Comparison of ENCODE assay signal across 1 cellular context in genomic region chr14:34539407-34540180, GRCh38.
TF ChIP-seq lines count a peak whose summit lies in the region.

EAPP (minus strand) TSS chr14:34539701; CDS start chr14:34539628, 73 bp downstream.

TF ChIP-seq in K562, 482 proteins besides CTCF, POLR2A, EP300 and RAD21 (continued from another document and continues in another):
- TF ChIP-seq ZNF280A (IDR thresholded peaks at IDR 0.05; ENCODE audit: low read depth, partially characterized antibody) (no peak), NEUROD1 (IDR thresholded peaks at IDR 0.05; ENCODE audit: borderline replicate concordance, low read depth, low read length, partially characterized antibody) (no peak), SIX5 (IDR thresholded peaks at IDR 0.05; ENCODE audit: borderline replicate concordance in 1 of 2, insufficient read depth in 1 of 2, low read depth in 1 of 2, low read length in 2 of 2) (no peak), NELFE (IDR thresholded peaks at IDR 0.05; ENCODE audit: insufficient read depth, insufficient read length) (no peak), MTA1 (IDR thresholded peaks at IDR 0.05; ENCODE audit: borderline replicate concordance) (no peak), TRIM24 (IDR thresholded peaks at IDR 0.05) (no peak), SAFB2 (IDR thresholded peaks at IDR 0.05; ENCODE audit: borderline replicate concordance, low read depth, low read length, severe bottlenecking) (no peak), ZNF436 (CRISPR knock-in tag; IDR thresholded peaks at IDR 0.05) (no peak), ZNF354B (CRISPR knock-in tag; IDR thresholded peaks at IDR 0.05) (no peak), ZSCAN29 (IDR thresholded peaks at IDR 0.05) (no peak), ETV6 (IDR thresholded peaks at IDR 0.05; ENCODE audit: borderline replicate concordance in 1 of 2, low read depth in 2 of 2, low read length in 1 of 2) (no peak), ETV6 (CRISPR knock-in tag; IDR thresholded peaks at IDR 0.05; ENCODE audit: borderline replicate concordance) (no peak), ESRRB (CRISPR knock-in tag; IDR thresholded peaks at IDR 0.05; ENCODE audit: borderline replicate concordance) (no peak), NFYB (IDR thresholded peaks at IDR 0.05; ENCODE audit: extremely low read depth, insufficient read length) (no peak), ZEB2 (IDR thresholded peaks at IDR 0.05) (0 out of 2 replicates have a peak, but pooled peaks have one; percentile 28), NR0B1 (IDR thresholded peaks at IDR 0.05; ENCODE audit: partially characterized antibody) (no peak), SOX6 (IDR thresholded peaks at IDR 0.05) (no peak), FUS (optimal IDR thresholded peaks at IDR 0.05; ENCODE audit: low read depth, low read length) (no peak), CSDE1 (IDR thresholded peaks at IDR 0.05) (no peak), ARID2 (IDR thresholded peaks at IDR 0.05) (no peak), CCAR2 (IDR thresholded peaks at IDR 0.05; ENCODE audit: low read depth, low read length) (no peak), CBX5 (IDR thresholded peaks at IDR 0.05; ENCODE audit: borderline replicate concordance, low read depth) (no peak), FOXJ3 (CRISPR knock-in tag; IDR thresholded peaks at IDR 0.05) (no peak), NFRKB (IDR thresholded peaks at IDR 0.05; ENCODE audit: low read depth) (no peak), ZNF239 (CRISPR knock-in tag; IDR thresholded peaks at IDR 0.05) (no peak), RAD51 (IDR thresholded peaks at IDR 0.05; ENCODE audit: borderline replicate concordance, low read depth) (no peak), NKRF (IDR thresholded peaks at IDR 0.05; ENCODE audit: borderline replicate concordance) (peak; percentile 48; the same call in 1 of the 2 replicates), EGR1 (conservative IDR thresholded peaks at IDR 0.05) (peak; percentile 27; the same call in 1 of the 2 replicates), ZNF589 (CRISPR knock-in tag; IDR thresholded peaks at IDR 0.05; ENCODE audit: low read depth) (no peak), ZNF76 (CRISPR knock-in tag; IDR thresholded peaks at IDR 0.05; ENCODE audit: borderline replicate concordance) (no peak), ZNF699 (CRISPR knock-in tag; IDR thresholded peaks at IDR 0.05; ENCODE audit: insufficient replicate concordance) (no peak), RBM17 (IDR thresholded peaks at IDR 0.05; ENCODE audit: borderline replicate concordance, low read depth, low read length) (no peak), NR2F6 (CRISPR knock-in tag; IDR thresholded peaks at IDR 0.05) (no peak), PPARD (CRISPR knock-in tag; IDR thresholded peaks at IDR 0.05) (no peak), SETDB1 (IDR thresholded peaks at IDR 0.05; ENCODE audit: low read length) (no peak), TOE1 (IDR thresholded peaks at IDR 0.05; ENCODE audit: borderline replicate concordance) (no peak), TOE1 (CRISPR knock-in tag; IDR thresholded peaks at IDR 0.05; ENCODE audit: borderline replicate concordance, low read depth) (no peak), ETS1 (conservative IDR thresholded peaks at IDR 0.05; ENCODE audit: control insufficient read depth, low read depth, low read length) (no peak; the same call in 1 of the 2 replicates), GTF3C2 (IDR thresholded peaks at IDR 0.05; ENCODE audit: borderline replicate concordance, extremely low read depth, insufficient read length) (no peak)
- TF ChIP-seq, protein P1, sequence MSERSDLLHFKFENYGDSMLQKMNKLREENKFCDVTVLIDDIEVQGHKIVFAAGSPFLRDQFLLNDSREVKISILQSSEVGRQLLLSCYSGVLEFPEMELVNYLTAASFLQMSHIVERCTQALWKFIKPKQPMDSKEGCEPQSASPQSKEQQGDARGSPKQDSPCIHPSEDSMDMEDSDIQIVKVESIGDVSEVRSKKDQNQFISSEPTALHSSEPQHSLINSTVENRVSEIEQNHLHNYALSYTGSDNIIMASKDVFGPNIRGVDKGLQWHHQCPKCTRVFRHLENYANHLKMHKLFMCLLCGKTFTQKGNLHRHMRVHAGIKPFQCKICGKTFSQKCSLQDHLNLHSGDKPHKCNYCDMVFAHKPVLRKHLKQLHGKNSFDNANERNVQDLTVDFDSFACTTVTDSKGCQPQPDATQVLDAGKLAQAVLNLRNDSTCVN (CRISPR knock-in tag; IDR thresholded peaks at IDR 0.05) = no peak
- TF ChIP-seq, protein P2, sequence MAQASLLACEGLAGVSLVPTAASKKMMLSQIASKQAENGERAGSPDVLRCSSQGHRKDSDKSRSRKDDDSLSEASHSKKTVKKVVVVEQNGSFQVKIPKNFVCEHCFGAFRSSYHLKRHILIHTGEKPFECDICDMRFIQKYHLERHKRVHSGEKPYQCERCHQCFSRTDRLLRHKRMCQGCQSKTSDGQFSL (CRISPR knock-in tag; IDR thresholded peaks at IDR 0.05) = no peak
- TF ChIP-seq, protein P2 (tag; IDR thresholded peaks at IDR 0.05) = no peak
- TF ChIP-seq, protein P3, sequence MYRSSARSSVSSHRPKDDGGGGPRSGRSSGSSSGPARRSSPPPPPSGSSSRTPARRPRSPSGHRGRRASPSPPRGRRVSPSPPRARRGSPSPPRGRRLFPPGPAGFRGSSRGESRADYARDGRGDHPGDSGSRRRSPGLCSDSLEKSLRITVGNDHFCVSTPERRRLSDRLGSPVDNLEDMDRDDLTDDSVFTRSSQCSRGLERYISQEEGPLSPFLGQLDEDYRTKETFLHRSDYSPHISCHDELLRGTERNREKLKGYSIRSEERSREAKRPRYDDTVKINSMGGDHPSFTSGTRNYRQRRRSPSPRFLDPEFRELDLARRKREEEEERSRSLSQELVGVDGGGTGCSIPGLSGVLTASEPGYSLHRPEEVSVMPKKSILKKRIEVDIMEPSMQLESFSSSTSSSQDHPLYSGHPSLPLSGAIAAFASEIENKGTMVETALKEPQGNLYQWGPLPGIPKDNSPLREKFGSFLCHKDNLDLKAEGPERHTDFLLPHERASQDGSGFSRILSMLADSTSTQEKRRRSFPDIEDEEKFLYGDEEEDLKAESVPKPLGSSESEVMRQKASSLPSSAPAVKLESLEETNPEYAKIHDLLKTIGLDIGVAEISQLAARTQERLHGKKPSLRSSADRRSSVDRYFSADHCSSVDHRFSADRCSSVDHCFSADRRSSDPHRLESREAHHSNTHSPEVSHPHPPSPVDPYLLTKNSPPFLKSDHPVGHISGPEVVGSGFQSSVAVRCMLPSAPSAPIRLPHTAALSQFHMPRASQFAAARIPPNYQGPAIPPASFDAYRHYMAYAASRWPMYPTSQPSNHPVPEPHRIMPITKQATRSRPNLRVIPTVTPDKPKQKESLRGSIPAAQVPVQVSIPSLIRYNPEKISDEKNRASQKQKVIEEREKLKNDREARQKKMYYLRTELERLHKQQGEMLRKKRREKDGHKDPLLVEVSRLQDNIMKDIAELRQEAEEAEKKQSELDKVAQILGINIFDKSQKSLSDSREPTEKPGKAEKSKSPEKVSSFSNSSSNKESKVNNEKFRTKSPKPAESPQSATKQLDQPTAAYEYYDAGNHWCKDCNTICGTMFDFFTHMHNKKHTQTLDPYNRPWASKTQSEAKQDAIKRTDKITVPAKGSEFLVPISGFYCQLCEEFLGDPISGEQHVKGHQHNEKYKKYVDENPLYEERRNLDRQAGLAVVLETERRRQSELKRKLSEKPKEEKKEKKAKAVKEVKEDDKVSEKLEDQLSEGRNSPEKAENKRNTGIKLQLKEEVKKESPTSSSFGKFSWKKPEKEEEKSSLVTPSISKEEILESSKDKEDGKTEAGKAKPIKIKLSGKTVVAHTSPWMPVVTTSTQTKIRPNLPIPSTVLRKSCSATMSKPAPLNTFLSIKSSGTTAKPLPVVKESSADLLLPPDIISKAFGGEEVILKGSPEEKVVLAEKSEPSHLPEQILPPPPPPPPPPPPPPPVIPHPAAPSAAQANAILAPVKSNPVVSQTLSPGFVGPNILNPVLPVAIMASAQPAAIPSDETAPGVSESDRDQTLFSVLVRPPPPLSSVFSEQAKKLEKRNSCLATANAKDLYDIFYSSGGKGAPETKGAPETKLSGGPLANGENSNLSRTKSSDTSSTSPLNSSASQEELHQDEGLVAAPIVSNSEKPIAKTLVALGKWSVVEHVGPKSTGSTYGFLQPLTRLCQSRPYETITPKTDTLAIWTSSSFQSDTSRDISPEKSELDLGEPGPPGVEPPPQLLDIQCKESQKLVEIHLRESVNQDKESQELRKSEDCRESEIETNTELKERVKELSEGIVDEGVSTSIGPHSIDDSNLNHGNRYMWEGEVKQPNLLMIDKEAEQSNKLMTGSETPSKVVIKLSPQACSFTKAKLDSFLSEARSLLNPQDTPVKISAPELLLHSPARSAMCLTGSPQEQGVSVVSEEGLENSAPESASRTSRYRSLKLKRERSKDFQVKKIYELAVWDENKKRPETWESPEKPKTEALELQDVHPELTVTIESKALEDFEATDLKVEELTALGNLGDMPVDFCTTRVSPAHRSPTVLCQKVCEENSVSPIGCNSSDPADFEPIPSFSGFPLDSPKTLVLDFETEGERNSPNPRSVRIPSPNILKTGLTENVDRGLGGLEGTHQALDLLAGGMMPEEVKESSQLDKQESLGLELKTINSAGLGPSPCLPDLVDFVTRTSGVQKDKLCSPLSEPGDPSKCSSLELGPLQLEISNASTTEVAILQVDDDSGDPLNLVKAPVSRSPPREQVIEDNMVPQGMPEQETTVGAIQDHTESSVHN (IDR thresholded peaks at IDR 0.05; ENCODE audit: borderline replicate concordance in 1 of 2, low read depth in 1 of 2) = no peak
- TF ChIP-seq, protein P4, sequence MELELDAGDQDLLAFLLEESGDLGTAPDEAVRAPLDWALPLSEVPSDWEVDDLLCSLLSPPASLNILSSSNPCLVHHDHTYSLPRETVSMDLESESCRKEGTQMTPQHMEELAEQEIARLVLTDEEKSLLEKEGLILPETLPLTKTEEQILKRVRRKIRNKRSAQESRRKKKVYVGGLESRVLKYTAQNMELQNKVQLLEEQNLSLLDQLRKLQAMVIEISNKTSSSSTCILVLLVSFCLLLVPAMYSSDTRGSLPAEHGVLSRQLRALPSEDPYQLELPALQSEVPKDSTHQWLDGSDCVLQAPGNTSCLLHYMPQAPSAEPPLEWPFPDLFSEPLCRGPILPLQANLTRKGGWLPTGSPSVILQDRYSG (tag; conservative IDR thresholded peaks at IDR 0.05; ENCODE audit: low read depth) = no peak
